Comparison of ENCODE assay signal across 16 cellular contexts in genomic region chr2:139465789-139466188, GRCh38.
"Had no signal": no experiment of that assay in that cellular context is flagged by ENCODE, and none has a peak within 500 bp of the region (broad histone marks: within the 10 kb centered on the region; RNA-seq: fewer than 3 reads in every experiment).

No MANE protein-coding gene starts in this region.

- DNase-seq: activated B cell treated with CpG ODN at 0.5 μM for 24 hours; activated CD4-positive, alpha-beta memory T cell treated with anti-CD3 and anti-CD28 coated beads, Interleukin-2, amount 10 ng/mL, durations not matched to agents 7 days and 5 days; activated CD4-positive, alpha-beta T cell treated with anti-CD3 and anti-CD28 coated beads for 4 hours; activated CD8-positive, alpha-beta memory T cell treated with anti-CD3 and anti-CD28 coated beads, Interleukin-2, amount 10 ng/mL, durations not matched to agents 7 days and 5 days; activated naive CD8-positive, alpha-beta T cell treated with anti-CD3 and anti-CD28 coated beads for 36 hours; amniotic stem cell; effector CD4-positive, alpha-beta T cell; heart left ventricle; kidney; left lung; mammary epithelial cell; occipital lobe; stimulated activated CD4-positive, alpha-beta T cell treated with anti-CD3 and anti-CD28 coated beads, Interleukin-12 subunit alpha, Interleukin-12 subunit beta, amount 100 ng/mL, for 4 hours; stimulated activated CD4-positive, alpha-beta T cell treated with anti-CD3 and anti-CD28 coated beads, Interleukin-2, amount 100 ng/mL, for 24 hours; stimulated activated naive CD8-positive, alpha-beta T cell treated with anti-CD3 and anti-CD28 coated beads, Interleukin-15, Interleukin-2, amounts not matched to agents 100 U/mL and 50 U/mL, for 24 hours had no signal

- ATAC-seq: activated CD8-positive, alpha-beta memory T cell treated with anti-CD3 and anti-CD28 coated beads, Interleukin-2, amount 10 ng/mL, durations not matched to agents 7 days and 5 days; heart left ventricle; left lung; stimulated activated naive CD8-positive, alpha-beta T cell treated with anti-CD3 and anti-CD28 coated beads, Interleukin-15, Interleukin-2, amounts not matched to agents 100 U/mL and 50 U/mL, for 24 hours had no signal

- H3K4me3 ChIP-seq: heart left ventricle, left lung, tibial nerve had no signal
